Comparison of ENCODE assay signal across 14 cellular contexts in genomic region chr3:37899101-37899707, GRCh38. TPM values are rescaled to one million over a fixed set of nuclear protein-coding genes. Genes with fewer than 3 reads are reported as not detected.
DNase-seq lines count a peak whose midpoint lies in the region; ATAC-seq and TF ChIP-seq lines count a peak whose summit lies in the region.
"Had no signal": no experiment of that assay in that cellular context is flagged by ENCODE, and none has a peak within 500 bp of the region (broad histone marks: within the 10 kb centered on the region; RNA-seq: fewer than 3 reads in every experiment).

No MANE protein-coding gene starts in this region.

- no peak overlapping the region for H3K4me2 ChIP-seq in osteoblast (ENCODE audit: insufficient read depth, low read length)
- H3K4me2 ChIP-seq: neural progenitor cell, PC-9 had no signal

- H3K9me3 ChIP-seq in osteoblast (ENCODE audit: low read depth, low read length) (no peaks in the 10 kb centered on the region), SJCRH30 (replicated peaks) (no peaks in the 10 kb centered on the region)

- H3K27me3 ChIP-seq in osteoblast (ENCODE audit: insufficient read depth, low read length) (no peaks in the 10 kb centered on the region), SJCRH30 (no peaks in the 10 kb centered on the region)
- H3K27me3 ChIP-seq: brain microvascular endothelial cell, neural progenitor cell had no signal

- TF ChIP-seq CTCF in osteoblast (IDR thresholded peaks at IDR 0.05; ENCODE audit: extremely low read depth, low read depth, low read length), result no peak

- H3K27ac ChIP-seq in osteoblast (ENCODE audit: low read depth, low read length) (no peak overlapping the region), SJCRH30 (no peak overlapping the region)
- H3K27ac ChIP-seq: brain microvascular endothelial cell, C4-2B, neural progenitor cell, PC-9 had no signal

- no peak overlapping the region for H2AFZ ChIP-seq in osteoblast (ENCODE audit: low read length)
- H2AFZ ChIP-seq: neural progenitor cell, PC-9 had no signal

- DNase-seq in osteoblast (ENCODE audit: insufficient read length, low spot score, missing footprints) (peak; percentile 22), activated gamma-delta T cell (lab: John Stamatoyannopoulos, UW) (no peak), SJCRH30 (no peak)
- DNase-seq: brain microvascular endothelial cell; effector CD4-positive, alpha-beta T cell; H7; PC-9 had no signal

- peaks cover 47% of the 10 kb centered on the region for H4K20me1 ChIP-seq in osteoblast (ENCODE audit: insufficient read depth, low read length)

- peaks cover 3% of the 10 kb centered on the region for H3K36me3 ChIP-seq in osteoblast (ENCODE audit: insufficient read depth, low read length)
- no peaks in the 10 kb centered on the region for H3K36me3 ChIP-seq in SJCRH30
- H3K36me3 ChIP-seq: brain microvascular endothelial cell, neural progenitor cell had no signal

- ATAC-seq in GM19023 (IDR thresholded peaks at IDR 0.05; ENCODE audit: unreplicated experiment) (peak; percentile 76), GM21723 (IDR thresholded peaks at IDR 0.05; ENCODE audit: unreplicated experiment) (peak; percentile 55), HG03457 (IDR thresholded peaks at IDR 0.05; ENCODE audit: unreplicated experiment) (peak; percentile 63), GM21367 (IDR thresholded peaks at IDR 0.05; ENCODE audit: unreplicated experiment) (no peak)
- ATAC-seq: activated CD4-positive, CD25-positive, alpha-beta regulatory T cell treated with anti-CD3 and anti-CD28 coated beads, Interleukin-2, amount 50 U/mL, for 24 hours had no signal

- peaks cover 58% of the 10 kb centered on the region for H3K79me2 ChIP-seq in osteoblast (ENCODE audit: insufficient read depth, low read length)

- H3K4me1 ChIP-seq in osteoblast (ENCODE audit: insufficient read depth, low read length) (no peaks in the 10 kb centered on the region), SJCRH30 (no peaks in the 10 kb centered on the region)
- H3K4me1 ChIP-seq: neural progenitor cell had no signal

- H3K4me3 ChIP-seq in osteoblast (ENCODE audit: insufficient read depth, low read length) (no peak overlapping the region), SJCRH30 (no peak overlapping the region)
- H3K4me3 ChIP-seq: neural progenitor cell, PC-9 had no signal

RNA-seq across cellular contexts. Expression of gene CTDSPL, which starts 37.5 kb away (rescaled TPM):
- total RNA-seq in osteoblast, result 34.7 and 44.5 TPM in 2 replicates
- total RNA-seq in SJCRH30 (2014; rRNA removed; shearing (Covaris generic)), result 6.7 and 7.7 TPM in 2 replicates
